15 cellular contexts compared by ENCODE assay signal in genomic region chr10:77555591-77556212, GRCh38.
DNase-seq lines count a peak whose midpoint lies in the region; ATAC-seq and TF ChIP-seq lines count a peak whose summit lies in the region.
"Had no signal": no experiment of that assay in that cellular context is flagged by ENCODE, and none has a peak within 500 bp of the region (broad histone marks: within the 10 kb centered on the region; RNA-seq: fewer than 3 reads in every experiment).

No MANE protein-coding gene starts in this region.

- H3K27me3 Mint-ChIP-seq in dendritic cell treated with granulocyte-macrophage colony-stimulating factor and Interleukin-4, amounts not matched to agents 40 ng/mL and 50 ng/mL, for 4 days, result peaks cover 2% of the 10 kb centered on the region
- H3K27me3 Mint-ChIP-seq in activated T-cell treated with anti-CD3 and anti-CD28 coated beads, Interleukin-2, amount 50 U/mL, for 72 hours (ENCODE audit: low read depth), result peaks cover 5% of the 10 kb centered on the region

- DNase-seq in Peyer's patch (no peak), mucosa of descending colon (no peak), tibial nerve (ENCODE audit: low spot score in 2 of 2) (no peak), NCI-H1092 treated with DMSO at 0.1 percent for 48 hours (lab: John Stamatoyannopoulos, UW) (no peak)
- no peak for DNase-seq in activated T-cell treated with anti-CD3 and anti-CD28 coated beads, Interleukin-2, amount 50 U/mL, for 72 hours
- no peak for DNase-seq in activated effector memory CD4-positive, alpha-beta T cell treated with Interleukin-2 at 50 U/mL for 16 hours
- DNase-seq: activated CD4-positive, alpha-beta T cell treated with anti-CD3 and anti-CD28 coated beads, Interleukin-2, amount 50 U/mL, for 1 hour; activated naive CD4-positive, alpha-beta T cell treated with anti-CD3 and anti-CD28 coated beads for 36 hours; endodermal cell; MM.1S; NCI-H526; stimulated activated CD4-positive, alpha-beta T cell treated with anti-CD3 and anti-CD28 coated beads, Interleukin-15, amount 100 ng/mL, for 24 hours had no signal

- H3K27ac Mint-ChIP-seq in dendritic cell treated with granulocyte-macrophage colony-stimulating factor and Interleukin-4, amounts not matched to agents 40 ng/mL and 50 ng/mL, for 4 days, result peak overlapping the region; percentile 88
- H3K27ac Mint-ChIP-seq in activated T-cell treated with anti-CD3 and anti-CD28 coated beads, Interleukin-2, amount 50 U/mL, for 72 hours, result no peak overlapping the region
- H3K27ac Mint-ChIP-seq: activated naive CD4-positive, alpha-beta T cell treated with anti-CD3 and anti-CD28 coated beads for 36 hours; endodermal cell had no signal

- peaks cover 38% of the 10 kb centered on the region for H3K4me1 Mint-ChIP-seq in dendritic cell treated with granulocyte-macrophage colony-stimulating factor and Interleukin-4, amounts not matched to agents 40 ng/mL and 50 ng/mL, for 4 days (ENCODE audit: low read depth)
- H3K4me1 Mint-ChIP-seq in activated T-cell treated with anti-CD3 and anti-CD28 coated beads, Interleukin-2, amount 50 U/mL, for 72 hours (ENCODE audit: low read depth), result peaks cover 8% of the 10 kb centered on the region
- H3K4me1 Mint-ChIP-seq: endodermal cell had no signal

- no peak for TF ChIP-seq POLR2A in Peyer's patch (IDR thresholded peaks at IDR 0.05)
- no peak for TF ChIP-seq POLR2A in tibial nerve (IDR thresholded peaks at IDR 0.05)

- no peaks in the 10 kb centered on the region for H3K9me3 ChIP-seq in Peyer's patch
- no peaks in the 10 kb centered on the region for H3K9me3 ChIP-seq in mucosa of descending colon
- no peaks in the 10 kb centered on the region for H3K9me3 ChIP-seq in tibial nerve

- H3K36me3 Mint-ChIP-seq in dendritic cell treated with granulocyte-macrophage colony-stimulating factor and Interleukin-4, amounts not matched to agents 40 ng/mL and 50 ng/mL, for 4 days (ENCODE audit: low read depth), result no peaks in the 10 kb centered on the region
- no peaks in the 10 kb centered on the region for H3K36me3 Mint-ChIP-seq in activated T-cell treated with anti-CD3 and anti-CD28 coated beads, Interleukin-2, amount 50 U/mL, for 72 hours (ENCODE audit: insufficient read depth in 2 of 2)

- no peaks in the 10 kb centered on the region for H3K9me3 Mint-ChIP-seq in dendritic cell treated with granulocyte-macrophage colony-stimulating factor and Interleukin-4, amounts not matched to agents 40 ng/mL and 50 ng/mL, for 4 days
- H3K9me3 Mint-ChIP-seq in activated T-cell treated with anti-CD3 and anti-CD28 coated beads, Interleukin-2, amount 50 U/mL, for 72 hours, result no peaks in the 10 kb centered on the region
- H3K9me3 Mint-ChIP-seq: activated naive CD4-positive, alpha-beta T cell treated with anti-CD3 and anti-CD28 coated beads for 36 hours; endodermal cell had no signal

- TF ChIP-seq EP300 in tibial nerve (IDR thresholded peaks at IDR 0.05), result peak; percentile 51 to 62

- H3K4me3 ChIP-seq in Peyer's patch (no peak overlapping the region), mucosa of descending colon (no peak overlapping the region), tibial nerve (no peak overlapping the region)
- H3K4me3 ChIP-seq: SK-N-MC had no signal

- ATAC-seq in mucosa of descending colon (peak; percentile 19), HG03457 (IDR thresholded peaks at IDR 0.05; ENCODE audit: unreplicated experiment) (no peak)
- ATAC-seq in activated T-cell treated with anti-CD3 and anti-CD28 coated beads, Interleukin-2, amount 50 U/mL, for 72 hours (replicated peaks in 1 of 2), result no peak

- intact Hi-C loops in dendritic cell treated with granulocyte-macrophage colony-stimulating factor and Interleukin-4, amounts not matched to agents 40 ng/mL and 50 ng/mL, for 4 days (cut with micrococcal nuclease), result no loop called here
- intact Hi-C loops in mucosa of descending colon (cut with DNase I, micrococcal nuclease), result no loop called here

- H3K36me3 ChIP-seq in Peyer's patch, result no peaks in the 10 kb centered on the region
- H3K36me3 ChIP-seq in mucosa of descending colon (ENCODE audit: low read depth), result no peaks in the 10 kb centered on the region
- no peaks in the 10 kb centered on the region for H3K36me3 ChIP-seq in tibial nerve

- H3K4me1 ChIP-seq in Peyer's patch (peaks cover 0 to 15% (median 0%) of the 10 kb centered on the region in 4 donors), mucosa of descending colon (ENCODE audit: low read depth) (no peaks in the 10 kb centered on the region), tibial nerve (peaks cover 0 to 4% (median 0%) of the 10 kb centered on the region in 4 donors)

- H3K27ac ChIP-seq in Peyer's patch, result peak overlapping the region in 3 of 4 donors; percentile 34 to 62 (median 46)
- peak overlapping the region; percentile 0 to 63 (median 38) for H3K27ac ChIP-seq in tibial nerve
- H3K27ac ChIP-seq: SK-N-MC had no signal

- WGBS in tibial nerve, 2 donors, result 79 to 83% methylated on average over 4 of the region's 4 CpGs

- TF ChIP-seq CTCF in Peyer's patch (IDR thresholded peaks at IDR 0.05) (no peak), mucosa of descending colon (IDR thresholded peaks at IDR 0.05) (no peak), tibial nerve (IDR thresholded peaks at IDR 0.05) (no peak)

- H3K4me3 Mint-ChIP-seq in dendritic cell treated with granulocyte-macrophage colony-stimulating factor and Interleukin-4, amounts not matched to agents 40 ng/mL and 50 ng/mL, for 4 days, result no peak overlapping the region
- no peak overlapping the region for H3K4me3 Mint-ChIP-seq in activated T-cell treated with anti-CD3 and anti-CD28 coated beads, Interleukin-2, amount 50 U/mL, for 72 hours
- H3K4me3 Mint-ChIP-seq: activated naive CD4-positive, alpha-beta T cell treated with anti-CD3 and anti-CD28 coated beads for 36 hours; endodermal cell had no signal

- H3K27me3 ChIP-seq in Peyer's patch (no peaks in the 10 kb centered on the region), tibial nerve (no peaks in the 10 kb centered on the region)
